9 cellular contexts compared by ENCODE assay signal in the genomic region with DNA sequence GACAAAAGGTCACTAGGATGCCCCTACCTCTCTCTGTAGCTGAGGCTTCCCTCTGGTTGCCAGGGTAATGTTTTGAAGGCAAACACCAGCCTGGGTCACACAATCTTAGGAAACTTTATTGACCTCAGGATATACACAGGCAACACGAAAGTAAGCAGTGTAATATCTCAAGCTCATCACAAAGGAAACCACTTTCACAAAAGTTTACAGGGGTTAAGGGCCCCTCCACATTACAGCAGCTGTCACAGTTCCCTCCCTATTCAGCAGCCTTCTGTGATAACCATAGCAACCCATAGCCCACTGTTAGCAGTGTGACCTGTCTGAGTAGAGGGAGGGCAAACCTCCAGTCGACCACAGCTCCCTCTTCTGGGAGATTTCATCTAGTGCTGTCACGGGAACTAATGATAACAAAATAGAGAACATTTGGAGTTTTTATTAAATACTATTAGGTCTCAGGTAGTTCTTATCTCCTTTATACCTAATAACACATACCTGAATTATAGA.
DNase-seq lines count a peak whose midpoint lies in the region; ATAC-seq and TF ChIP-seq lines count a peak whose summit lies in the region.
"Had no signal": no experiment of that assay in that cellular context is flagged by ENCODE, and none has a peak within 500 bp of the region (broad histone marks: within the 10 kb centered on the region; RNA-seq: fewer than 3 reads in every experiment).

No MANE protein-coding gene starts in this region.

- peak; percentile 99 for ATAC-seq in effector memory CD8-positive, alpha-beta T cell (replicated peaks)

- CTCF ChIA-PET in activated CD4-positive, alpha-beta T cell treated with anti-CD3 and anti-CD28 coated beads, Interleukin-2, amount 10 ng/mL, durations not matched to agents 7 days and 5 days (lab: Charles Lee) = interaction anchor here (0.8 to 2.2 kb wide), 6 partner anchors 11 to 675 kb away, joined by 3 to 7 read pairs (median 3); no protein-coding TSS in a partner anchor

- no peak for TF ChIP-seq CTCF in coronary artery (IDR thresholded peaks at IDR 0.05)

- no peak overlapping the region for H3K4me3 Mint-ChIP-seq in effector memory CD8-positive, alpha-beta T cell
- H3K4me3 Mint-ChIP-seq in activated CD4-positive, alpha-beta T cell treated with anti-CD3 and anti-CD28 coated beads, Interleukin-2, amount 10 ng/mL, durations not matched to agents 7 days and 5 days = no peak overlapping the region

- peaks cover 4 to 23% of the 10 kb centered on the region in 2 donors for H3K4me1 Mint-ChIP-seq in effector memory CD8-positive, alpha-beta T cell (ENCODE audit: low read depth in 2 of 2)
- H3K4me1 Mint-ChIP-seq in activated CD4-positive, alpha-beta T cell treated with anti-CD3 and anti-CD28 coated beads, Interleukin-2, amount 10 ng/mL, durations not matched to agents 7 days and 5 days = peaks cover 6% of the 10 kb centered on the region

- no peaks in the 10 kb centered on the region for H3K27me3 ChIP-seq in H7 (ENCODE audit: control insufficient read depth, insufficient read depth, low read length)
- H3K27me3 ChIP-seq: BLaER1 had no signal

- H3K36me3 Mint-ChIP-seq in effector memory CD8-positive, alpha-beta T cell (ENCODE audit: insufficient read depth) = no peaks in the 10 kb centered on the region
- no peaks in the 10 kb centered on the region for H3K36me3 Mint-ChIP-seq in activated CD4-positive, alpha-beta T cell treated with anti-CD3 and anti-CD28 coated beads, Interleukin-2, amount 10 ng/mL, durations not matched to agents 7 days and 5 days (ENCODE audit: low read depth)

- peak overlapping the region; percentile 30 to 87 for H3K27ac Mint-ChIP-seq in effector memory CD8-positive, alpha-beta T cell
- no peak overlapping the region for H3K27ac Mint-ChIP-seq in activated CD4-positive, alpha-beta T cell treated with anti-CD3 and anti-CD28 coated beads, Interleukin-2, amount 10 ng/mL, durations not matched to agents 7 days and 5 days

- POLR2A ChIA-PET in activated CD4-positive, alpha-beta T cell treated with anti-CD3 and anti-CD28 coated beads, Interleukin-2, amount 10 ng/mL, durations not matched to agents 7 days and 5 days (lab: Charles Lee) = no interaction called here

- H3K36me3 ChIP-seq in H7 (replicated peaks; ENCODE audit: control insufficient read depth, insufficient read depth, low read length) = no peaks in the 10 kb centered on the region
- H3K36me3 ChIP-seq: BLaER1 had no signal

- H3K27ac ChIP-seq in coronary artery = peak overlapping the region in 1 of 2 donors; percentile 32
- H3K27ac ChIP-seq: BLaER1 had no signal

- H3K4me3 ChIP-seq in H7 (ENCODE audit: insufficient read depth, low read depth, low read length) (no peak overlapping the region), coronary artery (no peak overlapping the region)
- H3K4me3 ChIP-seq: BLaER1 had no signal

- no peaks in the 10 kb centered on the region for H3K27me3 Mint-ChIP-seq in effector memory CD8-positive, alpha-beta T cell
- H3K27me3 Mint-ChIP-seq in activated CD4-positive, alpha-beta T cell treated with anti-CD3 and anti-CD28 coated beads, Interleukin-2, amount 10 ng/mL, durations not matched to agents 7 days and 5 days = no peaks in the 10 kb centered on the region

- DNase-seq in NCI-H1694 treated with DMSO at 0.1 percent for 48 hours (lab: John Stamatoyannopoulos, UW) = peak; percentile 9
- no peak for DNase-seq in NCI-H1694 (lab: John Stamatoyannopoulos, UW)
- DNase-seq in H7 = peak; percentile 24
- DNase-seq in M059J (ENCODE audit: low read depth) = peak; percentile 44
- peak; percentile 32 to 53 (median 42) for DNase-seq in effector memory CD8-positive, alpha-beta T cell
- DNase-seq in retina = peak; percentile 44
- no peak for DNase-seq in coronary artery (ENCODE audit: low spot score)
- DNase-seq in activated CD4-positive, alpha-beta T cell treated with anti-CD3 and anti-CD28 coated beads, Interleukin-2, amount 10 ng/mL, durations not matched to agents 7 days and 5 days = no peak

- H3K9me3 Mint-ChIP-seq in effector memory CD8-positive, alpha-beta T cell = no peaks in the 10 kb centered on the region
- H3K9me3 Mint-ChIP-seq in activated CD4-positive, alpha-beta T cell treated with anti-CD3 and anti-CD28 coated beads, Interleukin-2, amount 10 ng/mL, durations not matched to agents 7 days and 5 days = peaks cover 6% of the 10 kb centered on the region

Comparison
In these comparisons a context has a peak if more than half of its experiments do, and no peak if none do; other contexts are left out.
1. DNase-seq: peak in NCI-H1694 treated with DMSO at 0.1 percent for 48 hours (single experiment), H7 (single experiment), M059J (single experiment), effector memory CD8-positive, alpha-beta T cell (3 of 3) and retina (single experiment); none in NCI-H1694 (single experiment), coronary artery (single experiment) and activated CD4-positive, alpha-beta T cell treated with anti-CD3 and anti-CD28 coated beads, Interleukin-2, amount 10 ng/mL, durations not matched to agents 7 days and 5 days (single experiment).